Comparison of ENCODE assay signal across 11 cellular contexts in the genomic region with DNA sequence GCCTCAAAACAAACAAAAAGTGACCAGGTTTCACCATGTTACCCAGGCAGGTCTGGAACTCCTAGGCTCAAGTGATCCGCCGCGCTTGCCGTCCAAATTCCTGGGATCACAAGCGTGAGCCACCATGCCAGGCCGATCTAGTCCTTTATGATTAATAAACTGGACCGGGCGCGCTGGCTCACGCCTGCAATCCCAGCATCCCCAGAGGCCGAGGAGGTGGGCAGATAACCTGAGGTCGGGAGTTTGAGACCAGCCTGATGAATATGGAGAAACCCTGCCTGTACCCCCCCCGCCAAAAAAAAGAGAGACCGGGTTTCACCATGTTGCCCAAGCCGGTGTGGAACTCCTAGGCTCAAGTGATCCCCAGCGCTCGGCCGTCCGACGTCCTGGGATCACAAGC. TPM values are rescaled to one million over a fixed set of nuclear protein-coding genes. Genes with fewer than 3 reads are reported as not detected.
A peak's percentile ranks its signal among the peaks of the same experiment; 100 is the strongest.
DNase-seq lines count a peak whose midpoint lies in the region; ATAC-seq and TF ChIP-seq lines count a peak whose summit lies in the region.
"Not testable (repeated sequence)": the region's sequence is repeated elsewhere in the genome, so short reads cannot be mapped to it uniquely, and the experiment has no call there.
"Had no signal": no experiment of that assay in that cellular context is flagged by ENCODE, and none has a peak within 500 bp of the region (broad histone marks: within the 10 kb centered on the region; RNA-seq: fewer than 3 reads in every experiment).

No MANE protein-coding gene starts in this region.

- H3K9me3 ChIP-seq in Karpas-422 (ENCODE audit: low read length); upper lobe of right lung: not testable (repeated sequence)

- not testable (repeated sequence) for H3K36me3 Mint-ChIP-seq in activated CD8-positive, alpha-beta memory T cell treated with anti-CD3 and anti-CD28 coated beads, Interleukin-2, amount 10 ng/mL, durations not matched to agents 7 days and 5 days

- H3K9me2 ChIP-seq in Karpas-422 (replicated peaks; ENCODE audit: insufficient read depth, low read length), result not testable (repeated sequence)

- TF ChIP-seq CTCF in upper lobe of right lung (IDR thresholded peaks at IDR 0.05), result not testable (repeated sequence)

- not testable (repeated sequence) for H3K27ac ChIP-seq in Karpas-422 (ENCODE audit: low read length); upper lobe of right lung

- not testable (repeated sequence) for H3K4me1 ChIP-seq in Karpas-422 (ENCODE audit: low read length); upper lobe of right lung

- intact Hi-C loops in sciatic nerve (cut with DNase I); upper lobe of right lung (cut with DNase I): not testable (repeated sequence)

- H4K20me1 ChIP-seq in Karpas-422 (ENCODE audit: insufficient read depth, low read depth, low read length), result not testable (repeated sequence)

- H3K4me1 Mint-ChIP-seq in activated CD8-positive, alpha-beta memory T cell treated with anti-CD3 and anti-CD28 coated beads, Interleukin-2, amount 10 ng/mL, durations not matched to agents 7 days and 5 days, result not testable (repeated sequence)

- H3K36me3 ChIP-seq in Karpas-422 (ENCODE audit: insufficient read depth, low read length); upper lobe of right lung: not testable (repeated sequence)

- H3K27me3 Mint-ChIP-seq in activated CD8-positive, alpha-beta memory T cell treated with anti-CD3 and anti-CD28 coated beads, Interleukin-2, amount 10 ng/mL, durations not matched to agents 7 days and 5 days, result not testable (repeated sequence)

- DNase-seq in Karpas-422 (peak; percentile 5), ecto neural progenitor cell (ENCODE audit: low spot score) (peak; percentile 15), islet precursor cell (peak; percentile 5), upper lobe of right lung (peak; percentile 10)
- peak; percentile 29 for DNase-seq in activated CD8-positive, alpha-beta memory T cell treated with anti-CD3 and anti-CD28 coated beads, Interleukin-2, amount 10 ng/mL, durations not matched to agents 7 days and 5 days
- not testable (repeated sequence) for DNase-seq in sciatic nerve (ENCODE audit: low spot score)

- H3K27me3 ChIP-seq in Karpas-422 (ENCODE audit: low read length); upper lobe of right lung: not testable (repeated sequence)

- ATAC-seq in activated CD8-positive, alpha-beta memory T cell treated with anti-CD3 and anti-CD28 coated beads, Interleukin-2, amount 10 ng/mL, durations not matched to agents 7 days and 5 days; upper lobe of right lung: not testable (repeated sequence)
- peak; percentile 33 for ATAC-seq in sciatic nerve

- H3K9ac ChIP-seq in Karpas-422 (ENCODE audit: low read length), result not testable (repeated sequence)

- H3K4me3 Mint-ChIP-seq in activated CD8-positive, alpha-beta memory T cell treated with anti-CD3 and anti-CD28 coated beads, Interleukin-2, amount 10 ng/mL, durations not matched to agents 7 days and 5 days, result not testable (repeated sequence)

- H3K79me2 ChIP-seq in Karpas-422 (ENCODE audit: low read length), result not testable (repeated sequence)

- not testable (repeated sequence) for H2AFZ ChIP-seq in Karpas-422 (ENCODE audit: low read length)

- not testable (repeated sequence) for H3K4me2 ChIP-seq in Karpas-422 (ENCODE audit: low read depth, low read length, poor library complexity, severe bottlenecking)

- H3K9me3 Mint-ChIP-seq in activated CD8-positive, alpha-beta memory T cell treated with anti-CD3 and anti-CD28 coated beads, Interleukin-2, amount 10 ng/mL, durations not matched to agents 7 days and 5 days (ENCODE audit: low read depth), result not testable (repeated sequence)

- H3K27ac Mint-ChIP-seq in activated CD8-positive, alpha-beta memory T cell treated with anti-CD3 and anti-CD28 coated beads, Interleukin-2, amount 10 ng/mL, durations not matched to agents 7 days and 5 days, result not testable (repeated sequence)

- CTCF ChIA-PET in activated CD8-positive, alpha-beta memory T cell treated with anti-CD3 and anti-CD28 coated beads, Interleukin-2, amount 10 ng/mL, durations not matched to agents 7 days and 5 days (lab: Charles Lee), result not testable (repeated sequence)

- H3K4me3 ChIP-seq in Karpas-422 (ENCODE audit: low read length); upper lobe of right lung: not testable (repeated sequence)

RNA-seq across cellular contexts. Expression of gene GOLGA6L1, which starts 40.1 kb away (rescaled TPM):
- total RNA-seq in Karpas-422 (2014; rRNA removed; shearing (Covaris generic); ENCODE audit: low replicate concordance), result not detected in 2 replicates
- total RNA-seq in activated CD8-positive, alpha-beta memory T cell treated with anti-CD3 and anti-CD28 coated beads, Interleukin-2, amount 10 ng/mL, durations not matched to agents 7 days and 5 days, result not detected
- not detected for total RNA-seq in sciatic nerve
- total RNA-seq in upper lobe of right lung, result not detected
- total RNA-seq: B cell; Caco-2; CD4-positive, CD25-positive, alpha-beta regulatory T cell; CD8-positive, alpha-beta T cell; HFFc6 had no signal
